ENCODE assay signal across 9 cellular contexts in genomic region chr19:6963937-6964336, GRCh38. TPM values are rescaled to one million over a fixed set of nuclear protein-coding genes. Genes with fewer than 3 reads are reported as not detected.
DNase-seq lines count a peak whose midpoint lies in the region; ATAC-seq and TF ChIP-seq lines count a peak whose summit lies in the region.
"Had no signal": no experiment of that assay in that cellular context is flagged by ENCODE, and none has a peak within 500 bp of the region (broad histone marks: within the 10 kb centered on the region; RNA-seq: fewer than 3 reads in every experiment).

No MANE protein-coding gene starts in this region.

- no peaks in the 10 kb centered on the region for H3K27me3 ChIP-seq in brain microvascular endothelial cell (replicated peaks)

- H3K36me3 ChIP-seq in brain microvascular endothelial cell (replicated peaks), result no peaks in the 10 kb centered on the region

- in situ Hi-C loops in SK-MEL-5 (cut with HindIII; ENCODE audit: low pct_unique_long_range_greater_than_20kb, low sequenced_read_pairs), result no loop called here
- in situ Hi-C loops in brain microvascular endothelial cell (cut with HindIII; ENCODE audit: low pct_ligation_motif_present, low sequenced_read_pairs), result no loop called here

- ATAC-seq in GM21576 (IDR thresholded peaks at IDR 0.05; ENCODE audit: unreplicated experiment) (no peak), HG03045 (IDR thresholded peaks at IDR 0.05; ENCODE audit: unreplicated experiment) (no peak)

- DNase-seq in SK-MEL-5 (ENCODE audit: low read depth, low spot score) (peak; percentile 28), brain microvascular endothelial cell (no peak), RKO (ENCODE audit: low spot score) (no peak), A172 (ENCODE audit: low spot score) (no peak)
- peak; percentile 63 to 65 for DNase-seq in stimulated activated CD4-positive, alpha-beta T cell treated with anti-CD3 and anti-CD28 coated beads, Interleukin-2, amount 100 ng/mL, for 24 hours
- DNase-seq: NCI-H510A treated with DMSO at 0.1 percent for 48 hours had no signal

- TF ChIP-seq CTCF in GM12875 (IDR thresholded peaks at IDR 0.05; ENCODE audit: borderline replicate concordance, insufficient read depth, low read depth, low read length) (peak; percentile 45; the same call in 1 of the 2 replicates), brain microvascular endothelial cell (IDR thresholded peaks at IDR 0.05; ENCODE audit: low read depth, low read length, missing control alignments) (peak; percentile 34)

- H3K4me3 ChIP-seq in GM12875 (ENCODE audit: low read depth, low read length), result no peak overlapping the region
- H3K4me3 ChIP-seq in brain microvascular endothelial cell (ENCODE audit: low read depth, low read length), result no peak overlapping the region

- no peak overlapping the region for H3K27ac ChIP-seq in brain microvascular endothelial cell

RNA-seq across cellular contexts. Expression of gene MBD3L2B, which starts 57.3 kb away (rescaled TPM):
- not detected in 2 replicates for total RNA-seq in SK-MEL-5 (2014; rRNA removed; shearing (Covaris generic))
- polyA plus RNA-seq in SK-MEL-5 (2015; cell fraction: cytosol; rRNA removed), result not detected in 2 replicates
- polyA plus RNA-seq in SK-MEL-5 (2015; cell fraction: nucleus; rRNA removed), result not detected in 2 replicates
- not detected in 2 replicates for total RNA-seq in A172 (2014; rRNA removed; shearing (Covaris generic))

Comparison
In these comparisons a context has a peak if more than half of its experiments do, and no peak if none do; other contexts are left out.
1. DNase-seq: peak in SK-MEL-5 (single experiment) and stimulated activated CD4-positive, alpha-beta T cell treated with anti-CD3 and anti-CD28 coated beads, Interleukin-2, amount 100 ng/mL, for 24 hours (2 of 2); none in brain microvascular endothelial cell (single experiment), RKO (single experiment) and A172 (single experiment).